Comparison of ENCODE assay signal across 10 cellular contexts in genomic region chr3:184015381-184016019, GRCh38.
DNase-seq lines count a peak whose midpoint lies in the region; ATAC-seq lines count a peak whose summit lies in the region.
"Had no signal": no experiment of that assay in that cellular context is flagged by ENCODE, and none has a peak within 500 bp of the region (broad histone marks: within the 10 kb centered on the region; RNA-seq: fewer than 3 reads in every experiment).

No MANE protein-coding gene starts in this region.

- H3K4me1 ChIP-seq in mucosa of rectum (ENCODE audit: control insufficient read depth in 2 of 2, insufficient read depth in 2 of 2, low read length in 2 of 2), result peaks cover 12 to 39% of the 10 kb centered on the region in 2 donors

- no peak overlapping the region for H3K27ac Mint-ChIP-seq in activated naive CD8-positive, alpha-beta T cell treated with anti-CD3 and anti-CD28 coated beads, Interleukin-2, amount 50 U/mL, for 24 hours

- no peaks in the 10 kb centered on the region for H3K27me3 ChIP-seq in mucosa of rectum (ENCODE audit: control insufficient read depth in 2 of 2, insufficient read depth in 2 of 2, low read length in 2 of 2)

- no peaks in the 10 kb centered on the region for H3K36me3 ChIP-seq in mucosa of rectum (ENCODE audit: control insufficient read depth in 2 of 2, insufficient read depth in 2 of 2, low read length in 2 of 2)

- peaks cover 13% of the 10 kb centered on the region for H3K36me3 Mint-ChIP-seq in activated naive CD8-positive, alpha-beta T cell treated with anti-CD3 and anti-CD28 coated beads, Interleukin-2, amount 50 U/mL, for 24 hours (ENCODE audit: low read depth)

- peak overlapping the region; percentile 97 for H3K4me3 Mint-ChIP-seq in activated naive CD8-positive, alpha-beta T cell treated with anti-CD3 and anti-CD28 coated beads, Interleukin-2, amount 50 U/mL, for 24 hours

- no peak for ATAC-seq in activated naive CD8-positive, alpha-beta T cell treated with anti-CD3 and anti-CD28 coated beads, Interleukin-2, amount 50 U/mL, for 24 hours
- ATAC-seq in HG02763 (IDR thresholded peaks at IDR 0.05; ENCODE audit: unreplicated experiment) (no peak), HG02623 (IDR thresholded peaks at IDR 0.05; ENCODE audit: unreplicated experiment) (no peak)
- ATAC-seq: activated naive CD4-positive, alpha-beta T cell treated with anti-CD3 and anti-CD28 coated beads, Interleukin-2, amount 50 U/mL, for 72 hours had no signal

- H3K9ac ChIP-seq in mucosa of rectum (ENCODE audit: low read depth in 1 of 2, low read length in 2 of 2), result peak overlapping the region; percentile 2 to 14

- H3K9me3 ChIP-seq in mucosa of rectum (ENCODE audit: control insufficient read depth in 2 of 2, low read length in 2 of 2), result no peaks in the 10 kb centered on the region

- no peaks in the 10 kb centered on the region for H3K9me3 Mint-ChIP-seq in activated naive CD8-positive, alpha-beta T cell treated with anti-CD3 and anti-CD28 coated beads, Interleukin-2, amount 50 U/mL, for 24 hours
- H3K9me3 Mint-ChIP-seq: activated naive CD4-positive, alpha-beta T cell treated with anti-CD3 and anti-CD28 coated beads, Interleukin-2, amount 50 U/mL, for 72 hours had no signal

- H3K4me3 ChIP-seq in mucosa of rectum (ENCODE audit: low read length in 2 of 2), result peak overlapping the region; percentile 9 to 27

- peaks cover 23% of the 10 kb centered on the region for H3K4me1 Mint-ChIP-seq in activated naive CD8-positive, alpha-beta T cell treated with anti-CD3 and anti-CD28 coated beads, Interleukin-2, amount 50 U/mL, for 24 hours

- H3K27ac ChIP-seq in mucosa of rectum (ENCODE audit: low read depth in 2 of 2, low read length in 2 of 2), result peak overlapping the region; percentile 27 to 42

- peaks cover 9% of the 10 kb centered on the region for H3K27me3 Mint-ChIP-seq in activated naive CD8-positive, alpha-beta T cell treated with anti-CD3 and anti-CD28 coated beads, Interleukin-2, amount 50 U/mL, for 24 hours

- DNase-seq in D341Med (ENCODE audit: low spot score) (peak; percentile 51), NCI-H2107 treated with DMSO at 0.1 percent for 48 hours (lab: John Stamatoyannopoulos, UW; ENCODE audit: unreplicated experiment) (peak; percentile 87), AG20443 (ENCODE audit: low spot score) (no peak), superior temporal gyrus (ENCODE audit: extremely low spot score) (no peak)
- no peak for DNase-seq in activated naive CD8-positive, alpha-beta T cell treated with anti-CD3 and anti-CD28 coated beads, Interleukin-2, amount 50 U/mL, for 24 hours
- DNase-seq: head of caudate nucleus had no signal

Comparison
In these comparisons a context has a peak if more than half of its experiments do, and no peak if none do; other contexts are left out.
1. DNase-seq: peak in D341Med (single experiment) and NCI-H2107 treated with DMSO at 0.1 percent for 48 hours (single experiment); none in activated naive CD8-positive, alpha-beta T cell treated with anti-CD3 and anti-CD28 coated beads, Interleukin-2, amount 50 U/mL, for 24 hours (single experiment), AG20443 (single experiment) and superior temporal gyrus (single experiment).